23 cellular contexts compared by ENCODE assay signal in genomic region chr2:105841551-105841950, GRCh38.
A peak's percentile ranks its signal among the peaks of the same experiment; 100 is the strongest.
DNase-seq lines count a peak whose midpoint lies in the region; ATAC-seq and TF ChIP-seq lines count a peak whose summit lies in the region.
"Had no signal": no experiment of that assay in that cellular context is flagged by ENCODE, and none has a peak within 500 bp of the region (broad histone marks: within the 10 kb centered on the region; RNA-seq: fewer than 3 reads in every experiment).

No MANE protein-coding gene starts in this region.

- H3K36me3 ChIP-seq in mammary epithelial cell (ENCODE audit: insufficient read depth, low read length): no peaks in the 10 kb centered on the region
- no peaks in the 10 kb centered on the region for H3K36me3 ChIP-seq in breast epithelium
- H3K36me3 ChIP-seq: heart right ventricle, left lung, prostate gland, SJSA1, thoracic aorta had no signal

- H3K9me3 Mint-ChIP-seq in stimulated activated naive B cell treated with anti-CD40 and anti-IgM and Interleukin-4, amounts not matched to agents 10 μg/mL and 1 μg/mL and 100 μg/mL, for 72 hours: peaks cover 9% of the 10 kb centered on the region in 2 donors
- H3K9me3 Mint-ChIP-seq in endothelial cell (ENCODE audit: unreplicated experiment): no peaks in the 10 kb centered on the region
- H3K9me3 Mint-ChIP-seq: WTC11 had no signal

- no peaks in the 10 kb centered on the region for H3K9me3 ChIP-seq in mammary epithelial cell (replicated peaks; ENCODE audit: insufficient read depth, low read length)
- no peaks in the 10 kb centered on the region for H3K9me3 ChIP-seq in breast epithelium
- H3K9me3 ChIP-seq in T-helper 17 cell (ENCODE audit: control insufficient read depth, low read length, poor library complexity, severe bottlenecking): no peaks in the 10 kb centered on the region
- H3K9me3 ChIP-seq: prostate gland, thoracic aorta had no signal

- WGBS in mammary epithelial cell (ENCODE audit: low coverage, missing lambda C conversion rate): 100% methylated on average over 1 of the region's 2 CpGs

- in situ Hi-C loops in mammary epithelial cell (cut with MboI; ENCODE audit: low sequenced_read_pairs in 2 of 2): no loop called here

- H3K27ac ChIP-seq in mammary epithelial cell (ENCODE audit: insufficient read depth, low read depth, low read length): peak overlapping the region; percentile 18
- H3K27ac ChIP-seq in breast epithelium: no peak overlapping the region
- peak overlapping the region; percentile 55 for H3K27ac ChIP-seq in epithelial cell of prostate
- H3K27ac ChIP-seq in foreskin keratinocyte: no peak overlapping the region
- H3K27ac ChIP-seq: heart right ventricle, left lung, prostate gland, SJSA1, thoracic aorta had no signal

- no peak overlapping the region for H3K9ac ChIP-seq in mammary epithelial cell (ENCODE audit: insufficient read depth, low read length)

- DNase-seq in mammary epithelial cell (no peak), breast epithelium (ENCODE audit: low spot score in 2 of 2) (no peak), T-helper 17 cell (no peak), epithelial cell of prostate (ENCODE audit: low read depth, low spot score) (no peak), endothelial cell (ENCODE audit: low spot score) (no peak), foreskin keratinocyte (no peak)
- DNase-seq in stimulated activated naive B cell treated with anti-CD40 and anti-IgM and Interleukin-4, amounts not matched to agents 10 μg/mL and 1 μg/mL and 100 μg/mL, for 72 hours: no peak
- DNase-seq: activated effector memory CD4-positive, alpha-beta T cell treated with Interleukin-2 at 50 U/mL for 16 hours; anterior cingulate cortex; central memory CD4-positive, alpha-beta T cell; dermis blood vessel endothelial cell; DMS53; heart right ventricle; KBM-7; left lung; MM.1S; NCI-H146; NCI-H2171 had no signal

- peak overlapping the region; percentile 92 for H3K27ac Mint-ChIP-seq in T-helper 17 cell
- H3K27ac Mint-ChIP-seq in stimulated activated naive B cell treated with anti-CD40 and anti-IgM and Interleukin-4, amounts not matched to agents 10 μg/mL and 1 μg/mL and 100 μg/mL, for 72 hours: peak overlapping the region; percentile 98
- no peak overlapping the region for H3K27ac Mint-ChIP-seq in endothelial cell (ENCODE audit: unreplicated experiment)

- H3K27me3 Mint-ChIP-seq in T-helper 17 cell (no peaks in the 10 kb centered on the region), endothelial cell (ENCODE audit: unreplicated experiment) (peaks cover 2% of the 10 kb centered on the region)
- no peaks in the 10 kb centered on the region for H3K27me3 Mint-ChIP-seq in stimulated activated naive B cell treated with anti-CD40 and anti-IgM and Interleukin-4, amounts not matched to agents 10 μg/mL and 1 μg/mL and 100 μg/mL, for 72 hours

- TF ChIP-seq CTCF in mammary epithelial cell (conservative IDR thresholded peaks at IDR 0.05 in 1 of 2, IDR thresholded peaks at IDR 0.05 in 1 of 2; ENCODE audit: extremely low read depth in 1 of 2, insufficient read depth in 1 of 2, low read depth in 1 of 2, low read length in 2 of 2): no peak
- TF ChIP-seq CTCF in breast epithelium (IDR thresholded peaks at IDR 0.05): no peak
- TF ChIP-seq CTCF in endothelial cell (IDR thresholded peaks at IDR 0.05; ENCODE audit: unreplicated experiment): no peak
- TF ChIP-seq CTCF in foreskin keratinocyte (conservative IDR thresholded peaks at IDR 0.05): no peak

- no TSS peak for BruUV-seq in mammary epithelial cell (replicated peaks; lab: Mats Ljungman, UMichigan)

- no peak for TF ChIP-seq POLR2A in breast epithelium (IDR thresholded peaks at IDR 0.05)

- peak overlapping the region; percentile 76 for H3K4me2 ChIP-seq in mammary epithelial cell (ENCODE audit: insufficient read depth, low read depth, low read length)

- H3K27me3 ChIP-seq in mammary epithelial cell (ENCODE audit: insufficient read depth, low read length): no peaks in the 10 kb centered on the region
- no peaks in the 10 kb centered on the region for H3K27me3 ChIP-seq in breast epithelium
- H3K27me3 ChIP-seq in foreskin keratinocyte: no peaks in the 10 kb centered on the region
- H3K27me3 ChIP-seq: heart right ventricle, left lung, SJSA1 had no signal

- H3K4me1 Mint-ChIP-seq in T-helper 17 cell (peaks cover 49% of the 10 kb centered on the region), endothelial cell (ENCODE audit: unreplicated experiment) (peaks cover 34% of the 10 kb centered on the region)
- H3K4me1 Mint-ChIP-seq in stimulated activated naive B cell treated with anti-CD40 and anti-IgM and Interleukin-4, amounts not matched to agents 10 μg/mL and 1 μg/mL and 100 μg/mL, for 72 hours: peaks cover 66 to 85% of the 10 kb centered on the region in 2 donors

- peaks cover 6% of the 10 kb centered on the region for H3K36me3 Mint-ChIP-seq in T-helper 17 cell (ENCODE audit: low read depth)
- peaks cover 47 to 68% of the 10 kb centered on the region in 2 donors for H3K36me3 Mint-ChIP-seq in stimulated activated naive B cell treated with anti-CD40 and anti-IgM and Interleukin-4, amounts not matched to agents 10 μg/mL and 1 μg/mL and 100 μg/mL, for 72 hours
- H3K36me3 Mint-ChIP-seq in endothelial cell (ENCODE audit: low read depth, unreplicated experiment): peaks cover 6% of the 10 kb centered on the region
- H3K36me3 Mint-ChIP-seq: WTC11 had no signal

- peaks cover 31% of the 10 kb centered on the region for H3K4me1 ChIP-seq in mammary epithelial cell (ENCODE audit: insufficient read depth, low read length)
- H3K4me1 ChIP-seq in breast epithelium: no peaks in the 10 kb centered on the region
- peaks cover 36% of the 10 kb centered on the region for H3K4me1 ChIP-seq in foreskin keratinocyte
- H3K4me1 ChIP-seq: prostate gland had no signal

- no peak overlapping the region for H2AFZ ChIP-seq in mammary epithelial cell (ENCODE audit: low read depth, low read length)

- dilution Hi-C loops in mammary epithelial cell (cut with HindIII; ENCODE audit: low sequenced_read_pairs): no loop called here

- H3K4me3 Mint-ChIP-seq in T-helper 17 cell (peak overlapping the region; percentile 15), endothelial cell (ENCODE audit: unreplicated experiment) (no peak overlapping the region)
- H3K4me3 Mint-ChIP-seq in stimulated activated naive B cell treated with anti-CD40 and anti-IgM and Interleukin-4, amounts not matched to agents 10 μg/mL and 1 μg/mL and 100 μg/mL, for 72 hours: peak overlapping the region; percentile 14 to 72
- H3K4me3 Mint-ChIP-seq: WTC11 had no signal

- H3K79me2 ChIP-seq in mammary epithelial cell (ENCODE audit: insufficient read depth, low read length): peaks cover 85% of the 10 kb centered on the region

- intact Hi-C loops in mammary epithelial cell (cut with micrococcal nuclease): no loop called here
- intact Hi-C loops in breast epithelium (cut with DNase I; ENCODE audit: low total_unique reads): no loop called here

- no peaks in the 10 kb centered on the region for H4K20me1 ChIP-seq in mammary epithelial cell (ENCODE audit: insufficient read depth, low read length)

- ATAC-seq in T-helper 17 cell (no peak), foreskin keratinocyte (no peak), GM18502 (IDR thresholded peaks at IDR 0.05; ENCODE audit: poor library complexity, unreplicated experiment) (no peak)
- peak; percentile 32 to 37 for ATAC-seq in stimulated activated naive B cell treated with anti-CD40 and anti-IgM and Interleukin-4, amounts not matched to agents 10 μg/mL and 1 μg/mL and 100 μg/mL, for 72 hours (replicated peaks)
- ATAC-seq: left lung, WTC11 had no signal

- CTCF ChIA-PET in mammary epithelial cell (lab: Charles Lee; ENCODE audit: low non-redundant PET): no interaction called here

- H3K4me3 ChIP-seq in mammary epithelial cell (replicated peaks in 1 of 3; ENCODE audit: insufficient read depth in 1 of 3, low read depth in 2 of 3, low read length in 3 of 3) (no peak overlapping the region), breast epithelium (no peak overlapping the region)
- H3K4me3 ChIP-seq: heart right ventricle, left lung, prostate gland, SJSA1, thoracic aorta had no signal

Comparison
In these comparisons a context has a peak if more than half of its experiments do, and no peak if none do; other contexts are left out.
1. H3K27ac ChIP-seq: peak in mammary epithelial cell (single experiment) and epithelial cell of prostate (single experiment); none in breast epithelium (0 of 2) and foreskin keratinocyte (single experiment).
2. ATAC-seq: peak in stimulated activated naive B cell treated with anti-CD40 and anti-IgM and Interleukin-4, amounts not matched to agents 10 μg/mL and 1 μg/mL and 100 μg/mL, for 72 hours (2 of 2); none in T-helper 17 cell (single experiment), foreskin keratinocyte (single experiment) and GM18502 (single experiment).